37 cellular contexts compared by ENCODE assay signal in the genomic region with DNA sequence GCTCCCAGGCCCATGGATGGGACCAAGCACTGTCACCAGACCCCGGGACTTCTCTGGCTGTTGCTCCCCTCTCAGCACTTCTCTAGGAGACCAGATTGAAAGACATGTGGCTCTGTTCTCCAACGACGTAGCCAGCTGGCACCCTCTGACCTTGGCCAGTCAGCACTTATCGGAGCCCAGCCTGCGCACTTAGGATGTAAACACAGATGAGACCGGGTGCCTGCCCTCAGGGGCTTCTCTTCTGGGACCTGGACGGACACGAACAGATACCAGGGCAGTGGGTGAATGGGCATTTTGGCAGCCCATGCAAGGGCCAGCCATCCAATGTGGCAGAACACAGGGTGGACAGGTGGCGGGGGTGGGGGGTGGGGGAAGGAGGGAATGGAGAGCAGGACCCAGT. TPM values are rescaled to one million over a fixed set of nuclear protein-coding genes. Genes with fewer than 3 reads are reported as not detected.
"Had no signal": no experiment of that assay in that cellular context is flagged by ENCODE, and none has a peak within 500 bp of the region (broad histone marks: within the 10 kb centered on the region; RNA-seq: fewer than 3 reads in every experiment).

No MANE protein-coding gene starts in this region.

- H3K27me3 ChIP-seq: adrenal gland, body of pancreas, MG63, Peyer's patch had no signal

- H3K9me3 Mint-ChIP-seq: activated CD4-positive, alpha-beta memory T cell treated with anti-CD3 and anti-CD28 coated beads, Interleukin-2, amount 10 ng/mL, durations not matched to agents 7 days and 5 days; activated naive CD4-positive, alpha-beta T cell treated with anti-CD3 and anti-CD28 coated beads, Interleukin-2, amount 50 U/mL, for 24 hours; activated T-cell treated with anti-CD3 and anti-CD28 coated beads, Interleukin-2, amount 50 U/mL, for 72 hours; activated T-helper 17 cell treated with anti-CD3 and anti-CD28 coated beads, Interleukin-2, amount 50 U/mL, for 72 hours had no signal

- H3K27ac ChIP-seq: adrenal gland, body of pancreas, Peyer's patch, WERI-Rb-1 had no signal

- H3K36me3 ChIP-seq: adrenal gland, MG63, Peyer's patch, WERI-Rb-1 had no signal

- H3K9me3 ChIP-seq: adrenal gland, body of pancreas, MG63, Peyer's patch had no signal

- H3K4me3 Mint-ChIP-seq: activated CD4-positive, alpha-beta memory T cell treated with anti-CD3 and anti-CD28 coated beads, Interleukin-2, amount 10 ng/mL, durations not matched to agents 7 days and 5 days; activated CD8-positive, alpha-beta memory T cell treated with anti-CD3 and anti-CD28 coated beads, Interleukin-2, amount 10 ng/mL, durations not matched to agents 7 days and 5 days; activated naive CD4-positive, alpha-beta T cell treated with anti-CD3 and anti-CD28 coated beads, Interleukin-2, amount 50 U/mL, for 24 hours; activated T-cell treated with anti-CD3 and anti-CD28 coated beads, Interleukin-2, amount 50 U/mL, for 72 hours; activated T-helper 17 cell treated with anti-CD3 and anti-CD28 coated beads, Interleukin-2, amount 50 U/mL, for 72 hours had no signal

- H3K4me3 ChIP-seq: adrenal gland, body of pancreas, MG63, Peyer's patch had no signal

- H3K27ac Mint-ChIP-seq: activated CD4-positive, alpha-beta memory T cell treated with anti-CD3 and anti-CD28 coated beads, Interleukin-2, amount 10 ng/mL, durations not matched to agents 7 days and 5 days; activated CD8-positive, alpha-beta memory T cell treated with anti-CD3 and anti-CD28 coated beads, Interleukin-2, amount 10 ng/mL, durations not matched to agents 7 days and 5 days; activated naive CD4-positive, alpha-beta T cell treated with anti-CD3 and anti-CD28 coated beads, Interleukin-2, amount 50 U/mL, for 24 hours; activated T-cell treated with anti-CD3 and anti-CD28 coated beads, Interleukin-2, amount 50 U/mL, for 72 hours; activated T-helper 17 cell treated with anti-CD3 and anti-CD28 coated beads, Interleukin-2, amount 50 U/mL, for 72 hours had no signal

- DNase-seq: activated CD4-positive, alpha-beta memory T cell treated with anti-CD3 and anti-CD28 coated beads, Interleukin-2, amount 10 ng/mL, durations not matched to agents 7 days and 5 days; activated CD4-positive, alpha-beta T cell treated with anti-CD3 and anti-CD28 coated beads for 1 hour; activated CD4-positive, alpha-beta T cell treated with anti-CD3 and anti-CD28 coated beads for 48 hours; activated CD4-positive, CD25-positive, alpha-beta regulatory T cell; activated CD8-positive, alpha-beta memory T cell treated with anti-CD3 and anti-CD28 coated beads for 24 hours; activated CD8-positive, alpha-beta memory T cell treated with anti-CD3 and anti-CD28 coated beads, Interleukin-2, amount 10 ng/mL, durations not matched to agents 7 days and 5 days; activated CD8-positive, alpha-beta memory T cell treated with anti-CD3 and anti-CD28 coated beads, Interleukin-2, amount 50 U/mL, for 48 hours; activated effector memory CD4-positive, alpha-beta T cell treated with anti-CD3 and anti-CD28 coated beads, Interleukin-2, amount 50 U/mL, for 16 hours; activated naive CD4-positive, alpha-beta T cell treated with Interleukin-2 at 50 U/mL for 16 hours; activated T-cell treated with anti-CD3 and anti-CD28 coated beads, Interleukin-2, amount 50 U/mL, for 72 hours; adrenal gland; caudate nucleus; Karpas-422; KBM-7; MG63; MV-4-11; NCI-H1092; NCI-H1436 treated with DMSO at 0.1 percent for 48 hours; NCI-H1694 treated with DMSO at 0.1 percent for 48 hours; NCI-H2029; NCI-H510A; NCI-H526; NCI-H748 treated with DMSO at 0.1 percent for 48 hours; NK-92 treated with Interleukin-12 subunit alpha and Interleukin-12 subunit beta, amount 100 ng/mL, for 24 hours; PC-3; Peyer's patch; Right ventricle myocardium superior; SW 1271; T1000; WERI-Rb-1 had no signal

- ATAC-seq: activated CD8-positive, alpha-beta memory T cell treated with anti-CD3 and anti-CD28 coated beads, Interleukin-2, amount 10 ng/mL, durations not matched to agents 7 days and 5 days; activated T-cell treated with anti-CD3 and anti-CD28 coated beads, Interleukin-2, amount 50 U/mL, for 72 hours; activated T-helper 17 cell treated with anti-CD3 and anti-CD28 coated beads, Interleukin-2, amount 50 U/mL, for 72 hours; body of pancreas; PC-3 had no signal

- H3K4me1 Mint-ChIP-seq: activated CD4-positive, alpha-beta memory T cell treated with anti-CD3 and anti-CD28 coated beads, Interleukin-2, amount 10 ng/mL, durations not matched to agents 7 days and 5 days; activated naive CD4-positive, alpha-beta T cell treated with anti-CD3 and anti-CD28 coated beads, Interleukin-2, amount 50 U/mL, for 24 hours; activated T-helper 17 cell treated with anti-CD3 and anti-CD28 coated beads, Interleukin-2, amount 50 U/mL, for 72 hours had no signal

- H3K36me3 Mint-ChIP-seq: activated CD8-positive, alpha-beta memory T cell treated with anti-CD3 and anti-CD28 coated beads, Interleukin-2, amount 10 ng/mL, durations not matched to agents 7 days and 5 days; activated naive CD4-positive, alpha-beta T cell treated with anti-CD3 and anti-CD28 coated beads, Interleukin-2, amount 50 U/mL, for 24 hours had no signal

RNA-seq across cellular contexts. Expression of a gene that starts 16.3 kb away (rescaled TPM):
- total RNA-seq: activated CD4-positive, alpha-beta memory T cell treated with anti-CD3 and anti-CD28 coated beads, Interleukin-2, amount 10 ng/mL, durations not matched to agents 7 days and 5 days; activated CD8-positive, alpha-beta memory T cell treated with anti-CD3 and anti-CD28 coated beads, Interleukin-2, amount 10 ng/mL, durations not matched to agents 7 days and 5 days; bronchial epithelial cell; PC-3; T-helper 1 cell treated with Interleukin-12 subunit alpha and Interleukin-12 subunit beta and Interleukin-4 antibody, amounts not matched to agents 30 ng/mL and 1 ng/mL, for 36 hours; T-helper 2 cell treated with Interferon-gamma antibody and Interleukin-4, amounts not matched to agents 100 ng/mL and 5 ng/mL, for 36 hours had no signal

RNA-seq across cellular contexts. Expression of a gene that starts 21.3 kb away (rescaled TPM):
- total RNA-seq: activated CD4-positive, alpha-beta memory T cell treated with anti-CD3 and anti-CD28 coated beads, Interleukin-2, amount 10 ng/mL, durations not matched to agents 7 days and 5 days; astrocyte; T-helper 1 cell treated with Interleukin-12 subunit alpha and Interleukin-12 subunit beta and Interleukin-4 antibody, amounts not matched to agents 30 ng/mL and 1 ng/mL, for 36 hours had no signal
